In the genomic region with DNA sequence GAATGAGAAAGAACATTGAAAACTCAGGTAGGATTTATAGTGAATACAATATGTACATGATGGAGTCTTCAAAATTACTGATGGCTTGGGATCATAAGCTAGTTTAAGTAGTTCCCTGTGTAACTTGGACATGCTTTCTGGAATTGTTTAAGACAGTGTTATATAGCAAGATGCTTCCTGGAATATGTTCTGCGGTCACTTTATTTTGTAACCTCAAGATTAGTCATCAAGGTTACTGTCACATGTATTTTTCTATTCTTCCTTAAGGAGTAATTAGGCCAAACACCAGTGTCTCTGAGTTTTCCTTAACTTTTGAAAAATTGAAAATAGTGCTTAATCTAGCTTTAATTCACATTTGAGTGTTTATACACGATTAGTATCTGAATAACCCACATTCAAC, we compare ENCODE assay signal across 30 cellular contexts.
"Had no signal": no experiment of that assay in that cellular context is flagged by ENCODE, and none has a peak within 500 bp of the region (broad histone marks: within the 10 kb centered on the region; RNA-seq: fewer than 3 reads in every experiment).

No MANE protein-coding gene starts in this region.

- H3K27me3 ChIP-seq: ascending aorta, body of pancreas had no signal

- H3K4me1 ChIP-seq: ascending aorta, body of pancreas had no signal

- H3K9me3 ChIP-seq: ascending aorta, body of pancreas had no signal

- H3K4me3 ChIP-seq: ascending aorta, body of pancreas, PC-9 had no signal

- H2AFZ ChIP-seq: PC-9 had no signal

- DNase-seq: activated B cell treated with CpG ODN at 0.5 μM for 24 hours; activated CD4-positive, alpha-beta memory T cell treated with anti-CD3 and anti-CD28 coated beads for 36 hours; activated CD4-positive, alpha-beta T cell treated with anti-CD3 and anti-CD28 coated beads for 1 hour; activated CD4-positive, alpha-beta T cell treated with anti-CD3 and anti-CD28 coated beads, Interleukin-2, amount 10 ng/mL, durations not matched to agents 24 days and 14 days; activated CD8-positive, alpha-beta memory T cell treated with anti-CD3 and anti-CD28 coated beads for 24 hours; activated effector memory CD4-positive, alpha-beta T cell treated with anti-CD3 and anti-CD28 coated beads, Interleukin-2, amount 50 U/mL, for 16 hours; activated naive CD4-positive, alpha-beta T cell treated with Interleukin-2 at 50 U/mL for 16 hours; activated naive CD8-positive, alpha-beta T cell treated with anti-CD3 and anti-CD28 coated beads, Interleukin-2, amount 50 U/mL, for 24 hours; activated T-cell treated with anti-CD3 and anti-CD28 coated beads, Interleukin-2, amount 50 U/mL, for 4 hours; amniotic stem cell; body of pancreas; central memory CD4-positive, alpha-beta T cell; MM.1S; NCI-H1092 treated with DMSO at 0.1 percent for 48 hours; NCI-H1417 treated with DMSO at 0.1 percent for 48 hours; NCI-H1694; NCI-H2029 treated with DMSO at 0.1 percent for 48 hours; NCI-H345; NCI-H510A; NCI-H526 treated with DMSO at 0.1 percent for 48 hours; NCI-H82; PC-9; SIG-M5; T-helper 17 cell; T-helper 9 cell had no signal

- H3K4me2 ChIP-seq: KMS-11, PC-9 had no signal

- H3K27ac ChIP-seq: ascending aorta, body of pancreas, KMS-11, PC-9 had no signal

- ATAC-seq: activated naive CD4-positive, alpha-beta T cell treated with anti-CD3 and anti-CD28 coated beads, Interleukin-2, amount 50 U/mL, for 72 hours; activated naive CD8-positive, alpha-beta T cell treated with anti-CD3 and anti-CD28 coated beads, Interleukin-2, amount 50 U/mL, for 24 hours; activated T-cell treated with anti-CD3 and anti-CD28 coated beads, Interleukin-2, amount 50 U/mL, for 4 hours; body of pancreas; T-helper 17 cell had no signal

- FAIRE-seq: bronchial epithelial cell, TTC549 had no signal

- H3K36me3 ChIP-seq: ascending aorta had no signal

- H3K9ac ChIP-seq: KMS-11 had no signal
